ENCODE assay signal across 23 cellular contexts in the genomic region with DNA sequence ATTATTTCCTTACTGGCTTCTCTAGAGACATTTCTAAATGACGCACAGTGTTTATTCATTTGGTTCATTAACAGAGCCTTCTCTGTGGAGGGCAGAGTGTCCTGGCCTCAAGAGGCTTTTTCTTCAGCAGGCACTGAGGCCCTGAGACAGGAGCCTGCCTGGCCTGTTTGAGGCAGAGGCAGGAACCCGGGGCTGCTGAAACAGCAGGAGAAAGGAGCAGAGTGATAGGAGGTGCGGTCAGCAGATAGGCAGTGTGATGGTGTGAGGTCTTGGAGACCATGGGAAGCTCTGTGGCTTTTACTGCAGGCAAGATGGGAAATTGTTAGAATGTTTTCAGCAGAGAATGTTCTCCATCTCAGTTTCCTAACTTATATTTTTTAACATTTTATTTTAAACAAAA.
"Had no signal": no experiment of that assay in that cellular context is flagged by ENCODE, and none has a peak within 500 bp of the region (broad histone marks: within the 10 kb centered on the region; RNA-seq: fewer than 3 reads in every experiment).

No MANE protein-coding gene starts in this region.

- H3K4me3 ChIP-seq: SJCRH30 had no signal

- H3K27me3 ChIP-seq: SJCRH30 had no signal

- H3K36me3 ChIP-seq: SJCRH30 had no signal

- H3K4me1 ChIP-seq: SJCRH30 had no signal

- H3K27ac ChIP-seq: RWPE1, SJCRH30 had no signal

- H3K9me3 ChIP-seq: SJCRH30 had no signal

- DNase-seq: IMR-90, Karpas-422, KG1, MM.1S, NCI-H1092 treated with DMSO at 0.1 percent for 48 hours, NCI-H1436, NCI-H187, NCI-H2029, NCI-H2081 treated with DMSO at 0.1 percent for 48 hours, NCI-H2171, NCI-H226, NCI-H446, NCI-H510A, NCI-H524 treated with DMSO at 0.1 percent for 48 hours, NCI-H69, NCI-H774, PC-3, SHP77 treated with DMSO at 0.1 percent for 48 hours, SJCRH30 had no signal

- ATAC-seq: HepG2, Panc1, PC-3, SK-N-SH treated with all-trans-retinoic acid at 6 μM for 48 hours had no signal
